Comparison of ENCODE assay signal across 8 cellular contexts in genomic region chr1:13828454-13829151, GRCh38.
DNase-seq lines count a peak whose midpoint lies in the region; ATAC-seq, FAIRE-seq and TF ChIP-seq lines count a peak whose summit lies in the region.

No MANE protein-coding gene starts in this region.

- in situ Hi-C loops in Panc1 (cut with HindIII; ENCODE audit: low pct_unique_long_range_greater_than_20kb, low sequenced_read_pairs): no loop called here

- H3K27me3 ChIP-seq in Panc1 (ENCODE audit: control insufficient read depth, insufficient read depth, low read length) (no peaks in the 10 kb centered on the region), esophagus squamous epithelium (no peaks in the 10 kb centered on the region), pancreas (no peaks in the 10 kb centered on the region)

- DNase-seq in AG10803 (ENCODE audit: low read depth) (no peak), Panc1 (ENCODE audit: low read depth, low spot score) (no peak), esophagus squamous epithelium (lab: John Stamatoyannopoulos, UW) (no peak), pancreas (peak in 5 of 6 donors; percentile 23 to 77 (median 70)), NCI-H2171 treated with DMSO at 0.1 percent for 48 hours (lab: John Stamatoyannopoulos, UW) (no peak)

- no TSS peak for BruUV-seq in Panc1 (replicated peaks; lab: Mats Ljungman, UMichigan)

- H3K36me3 ChIP-seq in Panc1 (ENCODE audit: control insufficient read depth, insufficient read depth, low read length) (no peaks in the 10 kb centered on the region), esophagus squamous epithelium (peaks cover 0 to 10% (median 0%) of the 10 kb centered on the region in 3 donors), pancreas (no peaks in the 10 kb centered on the region)

- CTCF ChIA-PET in Panc1 (lab: Charles Lee): interaction anchor here (1.0 kb wide), 1 partner anchor 135 kb away, joined by 4 read pairs; no protein-coding TSS in a partner anchor

- WGBS in esophagus squamous epithelium, 2 donors: 39 to 60% methylated on average over 1 to 14 of the region's 18 CpGs
- WGBS in pancreas, 2 donors: 30 to 32% methylated on average over 18 of the region's 18 CpGs

- no peaks in the 10 kb centered on the region for H3K9me3 ChIP-seq in Panc1 (ENCODE audit: control insufficient read depth, insufficient read depth, low read depth, low read length)
- H3K9me3 ChIP-seq in esophagus squamous epithelium: no peaks in the 10 kb centered on the region
- H3K9me3 ChIP-seq in pancreas: no peaks in the 10 kb centered on the region

- H3K4me3 ChIP-seq in AG10803 (ENCODE audit: low read length): no peak overlapping the region
- no peak overlapping the region for H3K4me3 ChIP-seq in Panc1 (ENCODE audit: low read depth in 2 of 2, low read length in 2 of 2)
- peak overlapping the region; percentile 4 to 21 (median 17) for H3K4me3 ChIP-seq in esophagus squamous epithelium
- no peak overlapping the region for H3K4me3 ChIP-seq in pancreas

- H3K27ac ChIP-seq in Panc1 (ENCODE audit: low read length): no peak overlapping the region
- peak overlapping the region in 3 of 4 donors; percentile 62 to 66 (median 63) for H3K27ac ChIP-seq in esophagus squamous epithelium
- no peak overlapping the region for H3K27ac ChIP-seq in pancreas

- H3K4me1 ChIP-seq in Panc1 (ENCODE audit: control insufficient read depth, insufficient read depth, low read length) (peaks cover 3% of the 10 kb centered on the region; the same call in 1 of the 2 replicates), esophagus squamous epithelium (peaks cover 10 to 44% (median 12%) of the 10 kb centered on the region in 3 donors), pancreas (no peaks in the 10 kb centered on the region)

- TF ChIP-seq CTCF in AG10803 (conservative IDR thresholded peaks at IDR 0.05; ENCODE audit: low read length): peak; percentile 43
- peak; percentile 78 for TF ChIP-seq CTCF in Panc1 (IDR thresholded peaks at IDR 0.05)
- TF ChIP-seq CTCF in esophagus squamous epithelium (IDR thresholded peaks at IDR 0.05): peak in 5 of 6 experiments; percentile 37 to 73 (median 54)
- TF ChIP-seq CTCF in pancreas (IDR thresholded peaks at IDR 0.05): peak; percentile 30 to 48 (median 46)

- intact Hi-C loops in Panc1 (cut with micrococcal nuclease; ENCODE audit: unreplicated experiment) (loop anchor here (2.0 kb wide), 1 partner anchor 132 kb away; no protein-coding TSS in a partner anchor), esophagus squamous epithelium (cut with DNase I) (no loop called here), pancreas (cut with DNase I) (no loop called here)

- ATAC-seq in GM19351 (IDR thresholded peaks at IDR 0.05; ENCODE audit: unreplicated experiment): peak; percentile 58
- ATAC-seq in Panc1: peak; percentile 82
- ATAC-seq in pancreas: peak; percentile 78 to 92 (median 86)
- no peak for ATAC-seq in GM21360 (IDR thresholded peaks at IDR 0.05; ENCODE audit: unreplicated experiment)
- no peak for ATAC-seq in HG03159 (IDR thresholded peaks at IDR 0.05; ENCODE audit: unreplicated experiment)

- no peak for FAIRE-seq in pancreas (lab: Jason Lieb, UNC)

- TF ChIP-seq POLR2A in esophagus squamous epithelium (IDR thresholded peaks at IDR 0.05): no peak

- POLR2A ChIA-PET in Panc1 (lab: Charles Lee): no interaction called here

Comparison
In these comparisons a context has a peak if more than half of its experiments do, and no peak if none do; other contexts are left out.
1. DNase-seq: peak in pancreas (5 of 6); none in AG10803 (single experiment), Panc1 (single experiment), esophagus squamous epithelium (single experiment) and NCI-H2171 treated with DMSO at 0.1 percent for 48 hours (single experiment).
2. H3K4me3 ChIP-seq: peak in esophagus squamous epithelium (4 of 4); none in AG10803 (single experiment), Panc1 (0 of 2) and pancreas (0 of 4).
3. ATAC-seq: peak in GM19351 (single experiment), Panc1 (single experiment) and pancreas (4 of 4); none in GM21360 (single experiment) and HG03159 (single experiment).
4. H3K27ac ChIP-seq: peak in esophagus squamous epithelium (3 of 4); none in Panc1 (single experiment) and pancreas (0 of 4).
5. Peak in every context shown above with its lines, with median percentiles within 50 percentile points of each other: CTCF ChIP-seq.